ENCODE assay signal across 1 cellular context in the genomic region with DNA sequence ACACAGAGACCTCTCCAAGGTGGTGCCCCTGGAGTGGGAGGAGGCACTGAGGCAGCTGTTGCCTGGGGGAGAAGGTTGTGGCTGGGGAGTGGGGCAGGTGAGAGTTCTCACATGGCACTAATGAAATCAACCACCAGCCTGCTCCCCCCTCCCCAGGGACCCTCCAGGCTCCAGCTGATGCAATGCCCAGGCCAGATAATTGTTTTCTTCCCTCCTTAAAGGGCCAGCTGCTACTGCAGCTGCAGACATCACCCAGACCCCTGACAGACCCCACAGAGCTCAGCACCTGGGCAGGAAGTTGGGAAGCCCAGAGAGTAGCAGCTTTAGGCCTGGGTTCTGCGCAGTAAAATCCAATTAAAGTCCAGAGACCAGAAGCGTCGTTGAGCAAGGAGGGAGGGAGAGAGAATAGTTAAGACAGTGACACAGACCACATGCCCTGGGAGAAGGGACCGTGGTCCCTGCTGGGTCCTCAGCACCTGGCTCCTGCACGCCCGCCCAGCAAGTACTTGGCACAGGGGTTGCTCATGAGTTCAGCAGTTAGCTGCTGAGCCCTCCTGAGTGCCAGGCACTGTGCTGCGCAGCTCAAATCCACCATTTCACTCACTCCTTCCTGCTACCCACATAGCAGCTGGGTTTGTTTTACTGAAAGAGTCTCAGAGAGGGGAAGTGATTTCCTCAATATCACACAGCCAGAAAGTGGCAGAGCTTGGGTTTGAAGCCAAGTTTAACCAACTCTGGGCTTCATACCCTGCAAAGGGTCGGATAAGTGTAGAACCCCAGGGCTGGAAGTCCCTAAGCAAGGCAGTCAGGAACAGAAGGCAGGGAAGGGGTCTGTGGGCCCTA.
TF ChIP-seq lines count a peak whose summit lies in the region.

No MANE protein-coding gene starts in this region.

TF ChIP-seq in H1, 55 proteins besides CTCF, POLR2A, EP300 and RAD21:
- TF ChIP-seq SIRT6 (IDR thresholded peaks at IDR 0.05; ENCODE audit: low read length) (no peak), YY1 (IDR thresholded peaks at IDR 0.05; ENCODE audit: low read depth, low read length) (no peak), SRF (IDR thresholded peaks at IDR 0.05; ENCODE audit: low read depth, low read length) (no peak), GABPA (IDR thresholded peaks at IDR 0.05; ENCODE audit: borderline replicate concordance, insufficient read depth, low read length) (no peak), SP4 (IDR thresholded peaks at IDR 0.05; ENCODE audit: low read length) (no peak), BACH1 (IDR thresholded peaks at IDR 0.05; ENCODE audit: low read length) (no peak), BRCA1 (IDR thresholded peaks at IDR 0.05; ENCODE audit: low read depth, low read length) (no peak), CREB1 (IDR thresholded peaks at IDR 0.05) (no peak), RBBP5 (IDR thresholded peaks at IDR 0.05; ENCODE audit: borderline replicate concordance, low read depth, low read length) (no peak), CEBPB (IDR thresholded peaks at IDR 0.05; ENCODE audit: low read depth, low read length) (peak; percentile 79)
- TF ChIP-seq, protein P1, sequence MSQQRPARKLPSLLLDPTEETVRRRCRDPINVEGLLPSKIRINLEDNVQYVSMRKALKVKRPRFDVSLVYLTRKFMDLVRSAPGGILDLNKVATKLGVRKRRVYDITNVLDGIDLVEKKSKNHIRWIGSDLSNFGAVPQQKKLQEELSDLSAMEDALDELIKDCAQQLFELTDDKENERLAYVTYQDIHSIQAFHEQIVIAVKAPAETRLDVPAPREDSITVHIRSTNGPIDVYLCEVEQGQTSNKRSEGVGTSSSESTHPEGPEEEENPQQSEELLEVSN (IDR thresholded peaks at IDR 0.05): 0 out of 2 replicates have a peak, but pooled peaks have one; percentile 29
- TF ChIP-seq, protein P2, sequence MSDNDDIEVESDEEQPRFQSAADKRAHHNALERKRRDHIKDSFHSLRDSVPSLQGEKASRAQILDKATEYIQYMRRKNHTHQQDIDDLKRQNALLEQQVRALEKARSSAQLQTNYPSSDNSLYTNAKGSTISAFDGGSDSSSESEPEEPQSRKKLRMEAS (IDR thresholded peaks at IDR 0.05): no peak
